ENCODE assay signal across 4 cellular contexts in genomic region chr1:16787711-16788110, GRCh38. TPM values are rescaled to one million over a fixed set of nuclear protein-coding genes. Genes with fewer than 3 reads are reported as not detected.
"Had no signal": no experiment of that assay in that cellular context is flagged by ENCODE, and none has a peak within 500 bp of the region (broad histone marks: within the 10 kb centered on the region; RNA-seq: fewer than 3 reads in every experiment).

No MANE protein-coding gene starts in this region.

RNA-seq across cellular contexts. Expression of gene RNU1-4, which starts 47.4 kb away (rescaled TPM):
- polyA plus RNA-seq: adipose tissue, adrenal gland, aorta, cardiac muscle cell had no signal
